Comparison of ENCODE assay signal across 21 cellular contexts in the genomic region with DNA sequence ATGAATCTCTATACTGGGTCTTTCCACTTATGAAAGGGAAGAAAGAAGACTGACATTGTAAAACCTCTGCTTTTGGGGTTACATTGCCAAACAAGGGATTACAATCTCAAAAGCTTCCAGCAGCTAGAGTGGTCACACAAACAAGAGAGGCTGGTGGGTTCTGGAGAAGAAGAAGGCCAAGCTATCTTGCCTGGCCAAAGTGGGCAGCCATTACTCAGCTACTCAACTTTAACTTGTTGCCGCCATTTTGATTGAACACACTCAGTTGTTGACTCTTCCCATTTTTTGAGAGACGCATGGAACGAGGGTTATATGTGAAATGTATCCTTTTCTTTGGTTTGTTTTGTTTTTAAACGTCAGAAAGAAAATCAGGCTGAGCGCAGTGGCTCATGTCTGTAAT. TPM values are rescaled to one million over a fixed set of nuclear protein-coding genes. Genes with fewer than 3 reads are reported as not detected.
A peak's percentile ranks its signal among the peaks of the same experiment; 100 is the strongest.
DNase-seq lines count a peak whose midpoint lies in the region; ATAC-seq and TF ChIP-seq lines count a peak whose summit lies in the region.
"Had no signal": no experiment of that assay in that cellular context is flagged by ENCODE, and none has a peak within 500 bp of the region (broad histone marks: within the 10 kb centered on the region; RNA-seq: fewer than 3 reads in every experiment).

No MANE protein-coding gene starts in this region.

- H3K4me3 Mint-ChIP-seq in natural killer cell treated with Interleukin-12 subunit alpha and Interleukin-12 subunit beta and Interleukin-15 and Interleukin-18, amount 100 ng/mL, for 72 hours = peak overlapping the region; percentile 47
- H3K4me3 Mint-ChIP-seq in natural killer cell = no peak overlapping the region
- H3K4me3 Mint-ChIP-seq in stimulated activated memory B cell treated with anti-CD40 and anti-IgM and Interleukin-4, amounts not matched to agents 10 μg/mL and 1 μg/mL and 100 μg/mL, for 72 hours = no peak overlapping the region
- H3K4me3 Mint-ChIP-seq: CD14-positive monocyte; CD4-positive, alpha-beta T cell; GM23338; HFFc6 had no signal

- no peak overlapping the region for H4K5ac ChIP-seq in mesendoderm (ENCODE audit: low read length)

- no peak for TF ChIP-seq CTCF in natural killer cell (IDR thresholded peaks at IDR 0.05)

- no CpG with 5 or more reads among the region's 5 CpGs for WGBS in mesendoderm (ENCODE audit: extremely low coverage, insufficient coverage, low lambda C conversion rate)

- no peak overlapping the region for H4K8ac ChIP-seq in mesendoderm (ENCODE audit: low read depth, low read length)

- ATAC-seq in natural killer cell treated with Interleukin-12 subunit alpha and Interleukin-12 subunit beta and Interleukin-15 and Interleukin-18, amount 100 ng/mL, for 72 hours = no peak
- ATAC-seq in natural killer cell (no peak), GM18511 (IDR thresholded peaks at IDR 0.05; ENCODE audit: unreplicated experiment) (no peak)
- ATAC-seq in stimulated activated memory B cell treated with anti-CD40 and anti-IgM and Interleukin-4, amounts not matched to agents 10 μg/mL and 1 μg/mL and 100 μg/mL, for 72 hours = no peak
- ATAC-seq: GM23338 had no signal

- H2BK5ac ChIP-seq in mesendoderm (ENCODE audit: low read length) = no peak overlapping the region

- H3K4me1 Mint-ChIP-seq in natural killer cell treated with Interleukin-12 subunit alpha and Interleukin-12 subunit beta and Interleukin-15 and Interleukin-18, amount 100 ng/mL, for 72 hours (ENCODE audit: low read depth in 2 of 2) = peaks cover 55 to 59% of the 10 kb centered on the region in 2 donors
- H3K4me1 Mint-ChIP-seq in natural killer cell = peaks cover 15 to 20% of the 10 kb centered on the region in 2 donors
- H3K4me1 Mint-ChIP-seq in stimulated activated memory B cell treated with anti-CD40 and anti-IgM and Interleukin-4, amounts not matched to agents 10 μg/mL and 1 μg/mL and 100 μg/mL, for 72 hours = peaks cover 53% of the 10 kb centered on the region

- H3K36me3 Mint-ChIP-seq in natural killer cell treated with Interleukin-12 subunit alpha and Interleukin-12 subunit beta and Interleukin-15 and Interleukin-18, amount 100 ng/mL, for 72 hours = peaks cover 5% of the 10 kb centered on the region
- no peaks in the 10 kb centered on the region for H3K36me3 Mint-ChIP-seq in natural killer cell
- H3K36me3 Mint-ChIP-seq in stimulated activated memory B cell treated with anti-CD40 and anti-IgM and Interleukin-4, amounts not matched to agents 10 μg/mL and 1 μg/mL and 100 μg/mL, for 72 hours = no peaks in the 10 kb centered on the region
- H3K36me3 Mint-ChIP-seq: CD14-positive monocyte; CD8-positive, alpha-beta memory T cell had no signal

- no peak overlapping the region for H3K23ac ChIP-seq in mesendoderm (ENCODE audit: low read length)

- no peak overlapping the region for H3K27ac ChIP-seq in mesendoderm (ENCODE audit: low read depth, low read length)
- H3K27ac ChIP-seq: 22Rv1; BLaER1 treated with 17β-estradiol and CSF1 and Interleukin-3, amounts not matched to agents 10 nM and 100 nM had no signal

- H2BK120ac ChIP-seq in mesendoderm (ENCODE audit: low read depth, low read length) = no peak overlapping the region

- no peaks in the 10 kb centered on the region for H3K79me1 ChIP-seq in mesendoderm (ENCODE audit: low read length)

- no peaks in the 10 kb centered on the region for H3K9me3 Mint-ChIP-seq in natural killer cell treated with Interleukin-12 subunit alpha and Interleukin-12 subunit beta and Interleukin-15 and Interleukin-18, amount 100 ng/mL, for 72 hours
- no peaks in the 10 kb centered on the region for H3K9me3 Mint-ChIP-seq in natural killer cell
- H3K9me3 Mint-ChIP-seq in stimulated activated memory B cell treated with anti-CD40 and anti-IgM and Interleukin-4, amounts not matched to agents 10 μg/mL and 1 μg/mL and 100 μg/mL, for 72 hours = no peaks in the 10 kb centered on the region
- H3K9me3 Mint-ChIP-seq: CD4-positive, alpha-beta T cell; CD8-positive, alpha-beta memory T cell; GM23338; HFFc6 had no signal

- no peak overlapping the region for H2AK5ac ChIP-seq in mesendoderm (ENCODE audit: low read length)

- no peaks in the 10 kb centered on the region for H3K36me3 ChIP-seq in mesendoderm (ENCODE audit: control insufficient read depth, insufficient read depth, low read length)
- H3K36me3 ChIP-seq: BE2C; BLaER1 treated with 17β-estradiol and CSF1 and Interleukin-3, amounts not matched to agents 10 nM and 100 nM; HAP-1 had no signal

- no peak overlapping the region for H3K9ac ChIP-seq in mesendoderm (ENCODE audit: low read length)
- H3K9ac ChIP-seq: BLaER1 treated with 17β-estradiol and CSF1 and Interleukin-3, amounts not matched to agents 10 nM and 100 nM had no signal

- H3K27me3 ChIP-seq in mesendoderm (ENCODE audit: insufficient read depth, low read length, poor library complexity) = no peaks in the 10 kb centered on the region
- H3K27me3 ChIP-seq: BE2C; BLaER1 treated with 17β-estradiol and CSF1 and Interleukin-3, amounts not matched to agents 10 nM and 100 nM had no signal

- H2BK15ac ChIP-seq in mesendoderm (replicated peaks; ENCODE audit: low read depth) = peak overlapping the region; percentile 86

- H3K27me3 Mint-ChIP-seq in natural killer cell treated with Interleukin-12 subunit alpha and Interleukin-12 subunit beta and Interleukin-15 and Interleukin-18, amount 100 ng/mL, for 72 hours = no peaks in the 10 kb centered on the region
- H3K27me3 Mint-ChIP-seq in natural killer cell (ENCODE audit: low read depth in 2 of 2) = peaks cover 0 to 2% of the 10 kb centered on the region in 2 donors
- no peaks in the 10 kb centered on the region for H3K27me3 Mint-ChIP-seq in stimulated activated memory B cell treated with anti-CD40 and anti-IgM and Interleukin-4, amounts not matched to agents 10 μg/mL and 1 μg/mL and 100 μg/mL, for 72 hours
- H3K27me3 Mint-ChIP-seq: CD4-positive, alpha-beta T cell had no signal

- no peak overlapping the region for H3K4ac ChIP-seq in mesendoderm (ENCODE audit: low read depth, low read length)

- no peak overlapping the region for H3K56ac ChIP-seq in mesendoderm (ENCODE audit: low read length)

- peaks cover 6% of the 10 kb centered on the region for H3K4me1 ChIP-seq in mesendoderm (ENCODE audit: control insufficient read depth, low read depth, low read length)
- H3K4me1 ChIP-seq: BE2C had no signal

- intact Hi-C loops in natural killer cell (cut with micrococcal nuclease) = no loop called here

- H3K4me2 ChIP-seq in mesendoderm (ENCODE audit: low read length) = no peak overlapping the region
- H3K4me2 ChIP-seq: GM23338 had no signal

- peak overlapping the region; percentile 84 to 99 for H3K27ac Mint-ChIP-seq in natural killer cell treated with Interleukin-12 subunit alpha and Interleukin-12 subunit beta and Interleukin-15 and Interleukin-18, amount 100 ng/mL, for 72 hours
- H3K27ac Mint-ChIP-seq in natural killer cell = no peak overlapping the region
- H3K27ac Mint-ChIP-seq in stimulated activated memory B cell treated with anti-CD40 and anti-IgM and Interleukin-4, amounts not matched to agents 10 μg/mL and 1 μg/mL and 100 μg/mL, for 72 hours = peak overlapping the region; percentile 83
- H3K27ac Mint-ChIP-seq: CD4-positive, alpha-beta T cell; GM23338; HFFc6 had no signal

- no peak for DNase-seq in natural killer cell treated with Interleukin-12 subunit alpha and Interleukin-12 subunit beta and Interleukin-15 and Interleukin-18, amount 100 ng/mL, for 72 hours (ENCODE audit: low spot score)
- DNase-seq in natural killer cell = no peak
- no peak for DNase-seq in mesendoderm
- no peak for DNase-seq in DMS79 (lab: John Stamatoyannopoulos, UW)
- no peak for DNase-seq in activated effector memory CD4-positive, alpha-beta T cell treated with Interleukin-2 at 50 U/mL for 16 hours
- DNase-seq: ACHN; AML-193; BE2C; CD4-positive, alpha-beta T cell; CD8-positive, alpha-beta memory T cell; DMS 273 treated with DMSO at 0.1 percent for 48 hours; DMS79 treated with DMSO at 0.1 percent for 48 hours; GF-D8; HFFc6 had no signal

- no peaks in the 10 kb centered on the region for H3K79me2 ChIP-seq in mesendoderm (ENCODE audit: control insufficient read depth, insufficient read depth, low read length)

- no peak overlapping the region for H3K18ac ChIP-seq in mesendoderm (ENCODE audit: low read length)

- no peak overlapping the region for H3K4me3 ChIP-seq in mesendoderm (ENCODE audit: low read length)
- H3K4me3 ChIP-seq: BLaER1 treated with 17β-estradiol and CSF1 and Interleukin-3, amounts not matched to agents 10 nM and 100 nM; GM23338; HAP-1 had no signal

RNA-seq across cellular contexts. Expression of a gene that starts 50.9 kb away (rescaled TPM):
- 100 to 1,000 TPM; 579 to 941 TPM for total RNA-seq in natural killer cell treated with Interleukin-12 subunit alpha and Interleukin-12 subunit beta and Interleukin-15 and Interleukin-18, amount 100 ng/mL, for 72 hours
- total RNA-seq in natural killer cell = 100 to 1,000 TPM; 512 to 725 (median 719) TPM
- polyA plus RNA-seq in mesendoderm (2013, experiment 1 of 2) = 22.9 TPM
- polyA plus RNA-seq in mesendoderm (2013, experiment 2 of 2) = 23.5 TPM

Comparison
In these comparisons a context has a peak if more than half of its experiments do, and no peak if none do; other contexts are left out.
1. H3K27ac Mint-ChIP-seq: peak in natural killer cell treated with Interleukin-12 subunit alpha and Interleukin-12 subunit beta and Interleukin-15 and Interleukin-18, amount 100 ng/mL, for 72 hours (2 of 2) and stimulated activated memory B cell treated with anti-CD40 and anti-IgM and Interleukin-4, amounts not matched to agents 10 μg/mL and 1 μg/mL and 100 μg/mL, for 72 hours (single experiment); none in natural killer cell (0 of 2).